ENCODE assay signal across 8 cellular contexts in the genomic region with DNA sequence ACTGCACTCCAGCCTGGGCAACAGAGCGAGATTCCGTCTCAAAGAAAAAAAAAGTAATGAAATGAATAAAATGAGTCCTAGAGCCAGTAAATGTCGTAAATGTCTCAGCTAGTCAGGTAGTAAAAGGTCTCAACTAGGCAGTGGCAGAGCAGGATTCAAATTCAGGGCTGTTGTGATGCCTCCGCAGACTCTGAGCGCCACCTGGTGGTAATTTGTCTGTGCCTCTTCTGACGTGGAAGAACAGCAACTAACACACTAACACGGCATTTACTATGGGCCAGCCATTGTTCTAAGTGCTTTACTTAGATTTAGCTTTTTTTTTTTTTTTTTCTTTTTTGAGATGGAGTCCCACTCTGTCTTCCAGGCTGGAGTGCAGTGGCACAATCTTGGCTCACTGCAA. TPM values are rescaled to one million over a fixed set of nuclear protein-coding genes. Genes with fewer than 3 reads are reported as not detected.
DNase-seq lines count a peak whose midpoint lies in the region; ATAC-seq and TF ChIP-seq lines count a peak whose summit lies in the region.

No MANE protein-coding gene starts in this region.

- H3K4me1 Mint-ChIP-seq in CD14-positive monocyte = peaks cover 2% of the 10 kb centered on the region
- H3K4me1 Mint-ChIP-seq in naive thymus-derived CD8-positive, alpha-beta T cell = peaks cover 0 to 2% (median 0%) of the 10 kb centered on the region in 4 donors
- no peaks in the 10 kb centered on the region for H3K4me1 Mint-ChIP-seq in stimulated activated memory B cell treated with anti-CD40 and anti-IgM and Interleukin-4, amounts not matched to agents 10 μg/mL and 1 μg/mL and 100 μg/mL, for 72 hours

- no peaks in the 10 kb centered on the region for H3K36me3 ChIP-seq in OCI-LY7 (ENCODE audit: insufficient read depth, low read length)

- H3K27me3 Mint-ChIP-seq in CD14-positive monocyte (ENCODE audit: low read depth in 3 of 3) = peaks cover 5 to 17% (median 15%) of the 10 kb centered on the region in 3 donors
- H3K27me3 Mint-ChIP-seq in naive thymus-derived CD8-positive, alpha-beta T cell = peaks cover 5 to 21% (median 10%) of the 10 kb centered on the region in 5 donors
- H3K27me3 Mint-ChIP-seq in stimulated activated memory B cell treated with anti-CD40 and anti-IgM and Interleukin-4, amounts not matched to agents 10 μg/mL and 1 μg/mL and 100 μg/mL, for 72 hours = peaks cover 19% of the 10 kb centered on the region

- no peaks in the 10 kb centered on the region for H4K20me1 ChIP-seq in OCI-LY7 (ENCODE audit: insufficient read depth, low read length)

- H3K36me3 Mint-ChIP-seq in CD14-positive monocyte = no peaks in the 10 kb centered on the region
- no peaks in the 10 kb centered on the region for H3K36me3 Mint-ChIP-seq in naive thymus-derived CD8-positive, alpha-beta T cell
- no peaks in the 10 kb centered on the region for H3K36me3 Mint-ChIP-seq in stimulated activated memory B cell treated with anti-CD40 and anti-IgM and Interleukin-4, amounts not matched to agents 10 μg/mL and 1 μg/mL and 100 μg/mL, for 72 hours

- H3K79me2 ChIP-seq in OCI-LY7 (ENCODE audit: insufficient read depth, low read depth, low read length) = no peaks in the 10 kb centered on the region

- ATAC-seq in esophagus mucosa = peak; percentile 86
- ATAC-seq in naive thymus-derived CD8-positive, alpha-beta T cell = peak; percentile 98 to 99
- peak; percentile 70 for ATAC-seq in stimulated activated memory B cell treated with anti-CD40 and anti-IgM and Interleukin-4, amounts not matched to agents 10 μg/mL and 1 μg/mL and 100 μg/mL, for 72 hours
- no peak for ATAC-seq in HG02678 (IDR thresholded peaks at IDR 0.05; ENCODE audit: unreplicated experiment)

- H3K9me3 ChIP-seq in OCI-LY7 (ENCODE audit: low read length) = no peaks in the 10 kb centered on the region

- DNase-seq in CD14-positive monocyte (ENCODE audit: low spot score) (peak; percentile 80), HL-60 (ENCODE audit: low read depth in 1 of 2, low spot score in 1 of 2) (peak; percentile 55 to 81), OCI-LY7 (ENCODE audit: low spot score) (peak; percentile 74)
- peak; percentile 88 for DNase-seq in activated CD8-positive, alpha-beta memory T cell treated with anti-CD3 and anti-CD28 coated beads, Interleukin-2, amount 50 U/mL, for 4 hours
- peak; percentile 73 to 94 (median 84) for DNase-seq in naive thymus-derived CD8-positive, alpha-beta T cell

- peaks cover 0 to 3% (median 0%) of the 10 kb centered on the region in 7 donors for H3K9me3 Mint-ChIP-seq in CD14-positive monocyte
- peaks cover 0 to 2% (median 0%) of the 10 kb centered on the region in 9 donors for H3K9me3 Mint-ChIP-seq in naive thymus-derived CD8-positive, alpha-beta T cell
- H3K9me3 Mint-ChIP-seq in stimulated activated memory B cell treated with anti-CD40 and anti-IgM and Interleukin-4, amounts not matched to agents 10 μg/mL and 1 μg/mL and 100 μg/mL, for 72 hours = no peaks in the 10 kb centered on the region

- H3K27me3 ChIP-seq in HL-60 (ENCODE audit: insufficient read depth, poor library complexity, severe bottlenecking) = no peaks in the 10 kb centered on the region

- no TSS peak for BruUV-seq in OCI-LY7 (replicated peaks; lab: Mats Ljungman, UMichigan)

- H3K4me3 Mint-ChIP-seq in CD14-positive monocyte = no peak overlapping the region
- no peak overlapping the region for H3K4me3 Mint-ChIP-seq in naive thymus-derived CD8-positive, alpha-beta T cell
- H3K4me3 Mint-ChIP-seq in stimulated activated memory B cell treated with anti-CD40 and anti-IgM and Interleukin-4, amounts not matched to agents 10 μg/mL and 1 μg/mL and 100 μg/mL, for 72 hours = no peak overlapping the region

- H3K4me1 ChIP-seq in OCI-LY7 (ENCODE audit: insufficient read depth, low read length, poor library complexity, severe bottlenecking) = no peaks in the 10 kb centered on the region

- CTCF ChIA-PET in OCI-LY7 (lab: Charles Lee; ENCODE audit: unreplicated experiment) = interaction anchor here (0.6 kb wide), 1 partner anchor 10 kb away, joined by 3 read pairs; no protein-coding TSS in a partner anchor

- no peaks in the 10 kb centered on the region for H3K9me2 ChIP-seq in OCI-LY7 (ENCODE audit: insufficient read depth, low read length)

- POLR2A ChIA-PET in OCI-LY7 (lab: Charles Lee) = no interaction called here
- POLR2A ChIA-PET in naive thymus-derived CD8-positive, alpha-beta T cell (lab: Charles Lee) = interaction anchor here (0.7 to 1.5 kb wide), 3 partner anchors 21 to 481 kb away, joined by 4 to 5 read pairs (median 4); no protein-coding TSS in a partner anchor

- TF ChIP-seq CTCF in CD14-positive monocyte (IDR thresholded peaks at IDR 0.05) (peak; percentile 82), HL-60 (IDR thresholded peaks at IDR 0.05; ENCODE audit: insufficient read depth, low read length) (peak; percentile 87), OCI-LY7 (conservative IDR thresholded peaks at IDR 0.05; ENCODE audit: low read length) (peak; percentile 85)

- H3K27ac Mint-ChIP-seq in CD14-positive monocyte = no peak overlapping the region
- H3K27ac Mint-ChIP-seq in naive thymus-derived CD8-positive, alpha-beta T cell = peak overlapping the region in 6 of 10 donors; percentile 10 to 87 (median 73)
- H3K27ac Mint-ChIP-seq in stimulated activated memory B cell treated with anti-CD40 and anti-IgM and Interleukin-4, amounts not matched to agents 10 μg/mL and 1 μg/mL and 100 μg/mL, for 72 hours = no peak overlapping the region

- H3K4me2 ChIP-seq in OCI-LY7 (ENCODE audit: low read length) = no peak overlapping the region

- H3K4me3 ChIP-seq in HL-60 (replicated peaks; ENCODE audit: insufficient read depth, low read length) = no peak overlapping the region
- no peak overlapping the region for H3K4me3 ChIP-seq in OCI-LY7 (ENCODE audit: low read depth, low read length, poor library complexity, severe bottlenecking)

- intact Hi-C loops in CD14-positive monocyte (cut with micrococcal nuclease) (loop anchor here (2.0 to 5.0 kb wide), 2 partner anchors 172 to 482 kb away; no protein-coding TSS in a partner anchor), OCI-LY7 (cut with micrococcal nuclease; ENCODE audit: unreplicated experiment) (loop anchor here (1.0 to 2.0 kb wide), 2 partner anchors 170 to 482 kb away; no protein-coding TSS in a partner anchor)

- H2AFZ ChIP-seq in OCI-LY7 (ENCODE audit: low read length) = no peak overlapping the region

- H3K27ac ChIP-seq in HL-60 (replicated peaks) (no peak overlapping the region), OCI-LY7 (ENCODE audit: low read depth, low read length, poor library complexity, severe bottlenecking) (no peak overlapping the region)

RNA-seq across cellular contexts. Expression of a gene that starts 30.2 kb away (rescaled TPM):
- not detected for polyA plus RNA-seq in CD14-positive monocyte
- not detected in 2 replicates for total RNA-seq in OCI-LY7 (2014; rRNA removed; shearing (Covaris generic))
- total RNA-seq in OCI-LY7 (2022) (not detected in 2 replicates), esophagus mucosa (0.36 TPM)
- total RNA-seq in naive thymus-derived CD8-positive, alpha-beta T cell = not detected
- under 1 TPM in 1 of 3 donors, not detected in 2; 0.19 TPM for polyA plus RNA-seq in naive thymus-derived CD8-positive, alpha-beta T cell

RNA-seq across cellular contexts. Expression of a gene that starts 48.6 kb away (rescaled TPM):
- polyA plus RNA-seq in CD14-positive monocyte = 10 to 100 TPM; 10.3 to 20.3 TPM
- total RNA-seq in OCI-LY7 (2014; rRNA removed; shearing (Covaris generic)) = not detected in 2 replicates
- total RNA-seq in OCI-LY7 (2022) = not detected in 2 replicates
- 10.4 TPM for total RNA-seq in esophagus mucosa
- not detected for total RNA-seq in naive thymus-derived CD8-positive, alpha-beta T cell
- polyA plus RNA-seq in naive thymus-derived CD8-positive, alpha-beta T cell = not detected

RNA-seq across cellular contexts. Expression of a gene that starts 56.2 kb away (rescaled TPM):
- not detected for polyA plus RNA-seq in CD14-positive monocyte
- not detected in 2 replicates for total RNA-seq in OCI-LY7 (2014; rRNA removed; shearing (Covaris generic))
- total RNA-seq in OCI-LY7 (2022) (not detected in 2 replicates), esophagus mucosa (not detected)
- total RNA-seq in naive thymus-derived CD8-positive, alpha-beta T cell = not detected
- not detected for polyA plus RNA-seq in naive thymus-derived CD8-positive, alpha-beta T cell

Comparison
In these comparisons a context has a peak if more than half of its experiments do, and no peak if none do; other contexts are left out.
1. H3K27ac Mint-ChIP-seq: peak in naive thymus-derived CD8-positive, alpha-beta T cell (6 of 10); none in CD14-positive monocyte (0 of 7) and stimulated activated memory B cell treated with anti-CD40 and anti-IgM and Interleukin-4, amounts not matched to agents 10 μg/mL and 1 μg/mL and 100 μg/mL, for 72 hours (single experiment).
2. RNA of a gene that starts 48.6 kb away (total RNA-seq): 10.4 TPM in esophagus mucosa (single experiment); not detected in naive thymus-derived CD8-positive, alpha-beta T cell and not detected in OCI-LY7; every median in the first group is over 10 times any median in the second.
3. Peak in every context shown above with its lines, with median percentiles within 50 percentile points of each other: DNase-seq and CTCF ChIP-seq.